In genomic region chr17:2210726-2211125, GRCh38 we compare ENCODE assay signal across 20 cellular contexts.
"Had no signal": no experiment of that assay in that cellular context is flagged by ENCODE, and none has a peak within 500 bp of the region (broad histone marks: within the 10 kb centered on the region; RNA-seq: fewer than 3 reads in every experiment).

No MANE protein-coding gene starts in this region.

- H3K27me3 ChIP-seq: spleen, testis had no signal

- H3K27me3 Mint-ChIP-seq: activated naive CD4-positive, alpha-beta T cell treated with anti-CD3 and anti-CD28 coated beads, Interleukin-2, amount 10 ng/mL, durations not matched to agents 7 days and 5 days; brain; effector memory CD8-positive, alpha-beta T cell; type B pancreatic cell had no signal

- DNase-seq: activated CD4-positive, CD25-positive, alpha-beta regulatory T cell treated with anti-CD3 and anti-CD28 coated beads, Interleukin-2, amount 50 U/mL, for 72 hours; activated effector memory CD4-positive, alpha-beta T cell treated with anti-CD3 and anti-CD28 coated beads, Interleukin-2, amount 50 U/mL, for 16 hours; activated naive CD4-positive, alpha-beta T cell treated with anti-CD3 and anti-CD28 coated beads, Interleukin-2, amount 10 ng/mL, durations not matched to agents 7 days and 5 days; aorta; dermis blood vessel endothelial cell; effector memory CD8-positive, alpha-beta T cell; head of caudate nucleus; hypothalamus; mucosa of descending colon; retina; spleen; stimulated activated CD4-positive, alpha-beta T cell treated with anti-CD3 and anti-CD28 coated beads, Interleukin-4, amount 100 ng/mL, for 1 hour; stimulated activated naive CD4-positive, alpha-beta T cell; T-helper 1 cell; testis; WERI-Rb-1 had no signal

- H3K36me3 ChIP-seq: WERI-Rb-1 had no signal

- H3K27ac Mint-ChIP-seq: activated naive CD4-positive, alpha-beta T cell treated with anti-CD3 and anti-CD28 coated beads, Interleukin-2, amount 10 ng/mL, durations not matched to agents 7 days and 5 days; type B pancreatic cell had no signal

- ATAC-seq: effector memory CD8-positive, alpha-beta T cell; esophagus mucosa; mucosa of descending colon had no signal

- H3K9me3 Mint-ChIP-seq: activated naive CD4-positive, alpha-beta T cell treated with anti-CD3 and anti-CD28 coated beads, Interleukin-2, amount 10 ng/mL, durations not matched to agents 7 days and 5 days; brain; effector memory CD8-positive, alpha-beta T cell; neural crest cell; type B pancreatic cell had no signal

- H3K4me3 ChIP-seq: mucosa of descending colon, spleen, testis had no signal

- H3K9me3 ChIP-seq: mucosa of descending colon, spleen, testis had no signal

- H3K4me3 Mint-ChIP-seq: activated naive CD4-positive, alpha-beta T cell treated with anti-CD3 and anti-CD28 coated beads, Interleukin-2, amount 10 ng/mL, durations not matched to agents 7 days and 5 days; neural crest cell; type B pancreatic cell had no signal

- H3K27ac ChIP-seq: WERI-Rb-1 had no signal
